In genomic region chr15:77633913-77634265, GRCh38 we compare ENCODE assay signal across 11 cellular contexts. TPM values are rescaled to one million over a fixed set of nuclear protein-coding genes. Genes with fewer than 3 reads are reported as not detected.
A peak's percentile ranks its signal among the peaks of the same experiment; 100 is the strongest.
DNase-seq lines count a peak whose midpoint lies in the region; ATAC-seq and TF ChIP-seq lines count a peak whose summit lies in the region.
"Had no signal": no experiment of that assay in that cellular context is flagged by ENCODE, and none has a peak within 500 bp of the region (broad histone marks: within the 10 kb centered on the region; RNA-seq: fewer than 3 reads in every experiment).

No MANE protein-coding gene starts in this region.

- no peaks in the 10 kb centered on the region for H3K36me3 ChIP-seq in PC-9 (ENCODE audit: low read depth)
- H3K36me3 ChIP-seq: pancreas, upper lobe of right lung had no signal

- no peak overlapping the region for H2AFZ ChIP-seq in PC-9

- no peak overlapping the region for H3K4me3 ChIP-seq in PC-9

- no peaks in the 10 kb centered on the region for H3K36me3 Mint-ChIP-seq in activated naive CD8-positive, alpha-beta T cell treated with anti-CD3 and anti-CD28 coated beads, Interleukin-2, amount 10 ng/mL, durations not matched to agents 7 days and 5 days
- no peaks in the 10 kb centered on the region for H3K36me3 Mint-ChIP-seq in activated naive CD8-positive, alpha-beta T cell treated with anti-CD3 and anti-CD28 coated beads for 36 hours
- no peaks in the 10 kb centered on the region for H3K36me3 Mint-ChIP-seq in stimulated activated effector memory CD8-positive, alpha-beta T cell treated with anti-CD3 and anti-CD28 coated beads, Interleukin-12 subunit alpha, Interleukin-12 subunit beta, amount 100 ng/mL, for 72 hours

- no peaks in the 10 kb centered on the region for H3K9me3 Mint-ChIP-seq in activated naive CD8-positive, alpha-beta T cell treated with anti-CD3 and anti-CD28 coated beads, Interleukin-2, amount 10 ng/mL, durations not matched to agents 7 days and 5 days
- H3K9me3 Mint-ChIP-seq in activated naive CD8-positive, alpha-beta T cell treated with anti-CD3 and anti-CD28 coated beads for 36 hours = no peaks in the 10 kb centered on the region
- H3K9me3 Mint-ChIP-seq in stimulated activated effector memory CD8-positive, alpha-beta T cell treated with anti-CD3 and anti-CD28 coated beads, Interleukin-12 subunit alpha, Interleukin-12 subunit beta, amount 100 ng/mL, for 72 hours = no peaks in the 10 kb centered on the region

- no peaks in the 10 kb centered on the region for H3F3A ChIP-seq in PC-9 (ENCODE audit: insufficient read depth, low read depth)

- H3K27me3 ChIP-seq in PC-9 (ENCODE audit: insufficient read depth, low read depth) = peaks cover 54% of the 10 kb centered on the region
- H3K27me3 ChIP-seq: pancreas had no signal

- H3K9me2 ChIP-seq in PC-9 (ENCODE audit: insufficient read depth) = no peaks in the 10 kb centered on the region

- CTCF ChIA-PET in PC-9 (lab: Charles Lee) (interaction anchor here (0.9 to 1.5 kb wide), 2 partner anchors 187 to 190 kb away, joined by 3 to 9 read pairs; no protein-coding TSS in a partner anchor), RWPE1 (lab: Yijun Ruan, JAX) (interaction anchor here (0.6 to 5.1 kb wide), 22 partner anchors 9 to 932 kb away, joined by 3 to 67 read pairs (median 4); no protein-coding TSS in a partner anchor)

- H3K27me3 Mint-ChIP-seq in activated naive CD8-positive, alpha-beta T cell treated with anti-CD3 and anti-CD28 coated beads, Interleukin-2, amount 10 ng/mL, durations not matched to agents 7 days and 5 days = peaks cover 57% of the 10 kb centered on the region
- H3K27me3 Mint-ChIP-seq in activated naive CD8-positive, alpha-beta T cell treated with anti-CD3 and anti-CD28 coated beads for 36 hours = peaks cover 70% of the 10 kb centered on the region

- H3K4me1 Mint-ChIP-seq in activated naive CD8-positive, alpha-beta T cell treated with anti-CD3 and anti-CD28 coated beads, Interleukin-2, amount 10 ng/mL, durations not matched to agents 7 days and 5 days = peaks cover 7% of the 10 kb centered on the region
- H3K4me1 Mint-ChIP-seq in activated naive CD8-positive, alpha-beta T cell treated with anti-CD3 and anti-CD28 coated beads for 36 hours = peaks cover 7% of the 10 kb centered on the region
- peaks cover 14% of the 10 kb centered on the region for H3K4me1 Mint-ChIP-seq in stimulated activated effector memory CD8-positive, alpha-beta T cell treated with anti-CD3 and anti-CD28 coated beads, Interleukin-12 subunit alpha, Interleukin-12 subunit beta, amount 100 ng/mL, for 72 hours

- ATAC-seq in activated naive CD8-positive, alpha-beta T cell treated with anti-CD3 and anti-CD28 coated beads, Interleukin-2, amount 10 ng/mL, durations not matched to agents 7 days and 5 days (ENCODE audit: low read depth) = no peak
- no peak for ATAC-seq in stimulated activated effector memory CD8-positive, alpha-beta T cell treated with anti-CD3 and anti-CD28 coated beads, Interleukin-12 subunit alpha, Interleukin-12 subunit beta, amount 100 ng/mL, for 72 hours
- ATAC-seq in GM18909 (IDR thresholded peaks at IDR 0.05; ENCODE audit: poor library complexity, unreplicated experiment) = no peak

- intact Hi-C loops in PC-9 (cut with micrococcal nuclease; ENCODE audit: unreplicated experiment) = loop anchor here (1.0 to 5.0 kb wide), 3 partner anchors 187 to 515 kb away; no protein-coding TSS in a partner anchor

- POLR2A ChIA-PET in activated naive CD8-positive, alpha-beta T cell treated with anti-CD3 and anti-CD28 coated beads, Interleukin-2, amount 10 ng/mL, durations not matched to agents 7 days and 5 days (lab: Charles Lee) = no interaction called here
- POLR2A ChIA-PET in PC-9 (lab: Charles Lee; ENCODE audit: unreplicated experiment) = no interaction called here
- POLR2A ChIA-PET in RWPE1 (lab: Yijun Ruan, JAX; ENCODE audit: low non-redundant PET) = no interaction called here

- BruUV-seq in PC-9 (replicated peaks; lab: Mats Ljungman, UMichigan) = no TSS peak

- no peaks in the 10 kb centered on the region for H3K9me3 ChIP-seq in PC-9 (ENCODE audit: insufficient read depth, low read depth)
- H3K9me3 ChIP-seq: pancreas, upper lobe of right lung had no signal

- peak overlapping the region; percentile 90 for H3K4me2 ChIP-seq in PC-9

- no peak for TF ChIP-seq CTCF in PC-9 (conservative IDR thresholded peaks at IDR 0.05)
- no peak for TF ChIP-seq CTCF in RWPE1 (conservative IDR thresholded peaks at IDR 0.05; ENCODE audit: low read depth)

- H3K4me1 ChIP-seq in PC-9 (replicated peaks; ENCODE audit: insufficient read depth) = no peaks in the 10 kb centered on the region

- H3K27ac ChIP-seq in PC-9 (no peak overlapping the region), RWPE1 (no peak overlapping the region)
- H3K27ac ChIP-seq: pancreas, upper lobe of right lung had no signal

- no peaks in the 10 kb centered on the region for H3K79me2 ChIP-seq in PC-9 (ENCODE audit: low read depth)

- H3K27ac Mint-ChIP-seq in activated naive CD8-positive, alpha-beta T cell treated with anti-CD3 and anti-CD28 coated beads, Interleukin-2, amount 10 ng/mL, durations not matched to agents 7 days and 5 days = no peak overlapping the region
- H3K27ac Mint-ChIP-seq in activated naive CD8-positive, alpha-beta T cell treated with anti-CD3 and anti-CD28 coated beads for 36 hours = no peak overlapping the region
- no peak overlapping the region for H3K27ac Mint-ChIP-seq in stimulated activated effector memory CD8-positive, alpha-beta T cell treated with anti-CD3 and anti-CD28 coated beads, Interleukin-12 subunit alpha, Interleukin-12 subunit beta, amount 100 ng/mL, for 72 hours

- no peaks in the 10 kb centered on the region for H4K20me1 ChIP-seq in PC-9 (ENCODE audit: insufficient read depth)

- peak overlapping the region; percentile 29 for H3K4me3 Mint-ChIP-seq in activated naive CD8-positive, alpha-beta T cell treated with anti-CD3 and anti-CD28 coated beads, Interleukin-2, amount 10 ng/mL, durations not matched to agents 7 days and 5 days
- no peak overlapping the region for H3K4me3 Mint-ChIP-seq in activated naive CD8-positive, alpha-beta T cell treated with anti-CD3 and anti-CD28 coated beads for 36 hours
- H3K4me3 Mint-ChIP-seq in stimulated activated effector memory CD8-positive, alpha-beta T cell treated with anti-CD3 and anti-CD28 coated beads, Interleukin-12 subunit alpha, Interleukin-12 subunit beta, amount 100 ng/mL, for 72 hours = peak overlapping the region; percentile 52

- no peak for DNase-seq in activated naive CD8-positive, alpha-beta T cell treated with anti-CD3 and anti-CD28 coated beads, Interleukin-2, amount 10 ng/mL, durations not matched to agents 7 days and 5 days
- DNase-seq in activated naive CD8-positive, alpha-beta T cell treated with anti-CD3 and anti-CD28 coated beads for 36 hours = no peak
- DNase-seq in PC-9 (no peak), iPS DF 19.7 (ENCODE audit: low read depth, low spot score) (peak; percentile 94), AML-193 (lab: John Stamatoyannopoulos, UW) (no peak), RWPE1 (ENCODE audit: low spot score) (no peak)
- DNase-seq in stimulated activated effector memory CD8-positive, alpha-beta T cell treated with anti-CD3 and anti-CD28 coated beads, Interleukin-12 subunit alpha, Interleukin-12 subunit beta, amount 100 ng/mL, for 72 hours (ENCODE audit: low spot score in 2 of 2) = no peak
- DNase-seq: NCI-H2081 treated with DMSO at 0.1 percent for 48 hours had no signal

RNA-seq across cellular contexts. Expression of gene LINGO1, which starts 1.2 kb away (rescaled TPM):
- not detected for total RNA-seq in activated naive CD8-positive, alpha-beta T cell treated with anti-CD3 and anti-CD28 coated beads, Interleukin-2, amount 10 ng/mL, durations not matched to agents 7 days and 5 days
- not detected for total RNA-seq in activated naive CD8-positive, alpha-beta T cell treated with anti-CD3 and anti-CD28 coated beads for 36 hours
- not detected in 2 replicates for total RNA-seq in PC-9 (2021)
